ENCODE assay signal across 10 cellular contexts in the genomic region with DNA sequence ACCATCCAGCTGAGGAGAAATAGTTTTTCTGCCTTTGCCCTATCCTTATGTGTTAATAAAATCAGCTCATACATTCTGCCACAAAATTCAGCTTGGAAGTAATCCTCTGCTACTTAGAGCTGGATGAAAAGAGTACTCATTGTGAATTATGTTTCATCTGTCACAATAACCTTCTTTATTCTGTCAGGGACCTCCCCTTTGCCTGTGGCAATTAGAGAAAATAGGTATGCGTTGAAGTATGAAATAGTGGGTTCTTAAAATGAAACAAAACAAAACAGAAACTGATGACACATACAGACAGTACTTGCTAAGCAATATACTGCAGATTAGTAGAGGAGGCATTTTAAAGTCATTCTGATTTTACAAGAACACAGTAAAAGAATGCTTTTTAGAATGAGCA.
DNase-seq lines count a peak whose midpoint lies in the region; ATAC-seq and TF ChIP-seq lines count a peak whose summit lies in the region.
"Had no signal": no experiment of that assay in that cellular context is flagged by ENCODE, and none has a peak within 500 bp of the region (broad histone marks: within the 10 kb centered on the region; RNA-seq: fewer than 3 reads in every experiment).

No MANE protein-coding gene starts in this region.

- H3K4me1 ChIP-seq in left ventricle myocardium inferior (peaks cover 15% of the 10 kb centered on the region), urinary bladder (ENCODE audit: insufficient read depth) (no peaks in the 10 kb centered on the region)

- no peaks in the 10 kb centered on the region for H3K36me3 ChIP-seq in left ventricle myocardium inferior
- no peaks in the 10 kb centered on the region for H3K36me3 ChIP-seq in urinary bladder (ENCODE audit: insufficient read depth)

- no peaks in the 10 kb centered on the region for H3K36me3 Mint-ChIP-seq in activated naive CD4-positive, alpha-beta T cell treated with anti-CD3 and anti-CD28 coated beads, Interleukin-2, amount 50 U/mL, for 72 hours
- H3K36me3 Mint-ChIP-seq: activated CD4-positive, alpha-beta memory T cell treated with anti-CD3 and anti-CD28 coated beads for 36 hours had no signal

- DNase-seq in activated naive CD4-positive, alpha-beta T cell treated with anti-CD3 and anti-CD28 coated beads, Interleukin-2, amount 50 U/mL, for 72 hours (ENCODE audit: low spot score in 2 of 2): no peak
- DNase-seq in activated naive CD4-positive, alpha-beta T cell (lab: John Stamatoyannopoulos, UW): no peak
- DNase-seq in RPMI8226 (peak; percentile 43), left ventricle myocardium inferior (no peak), D341Med (ENCODE audit: low spot score) (no peak), HK-2 (ENCODE audit: unreplicated experiment) (no peak), T-helper 2 cell (no peak)
- DNase-seq: activated CD4-positive, alpha-beta memory T cell treated with anti-CD3 and anti-CD28 coated beads for 36 hours; islet precursor cell had no signal

- H3K27ac Mint-ChIP-seq in activated naive CD4-positive, alpha-beta T cell treated with anti-CD3 and anti-CD28 coated beads, Interleukin-2, amount 50 U/mL, for 72 hours: no peak overlapping the region
- H3K27ac Mint-ChIP-seq: activated CD4-positive, alpha-beta memory T cell treated with anti-CD3 and anti-CD28 coated beads for 36 hours had no signal

- no peaks in the 10 kb centered on the region for H3K9me3 ChIP-seq in left ventricle myocardium inferior (replicated peaks)

- WGBS in urinary bladder: 48% methylated on average over 1 of the region's 1 CpG

- no peaks in the 10 kb centered on the region for H3K27me3 ChIP-seq in left ventricle myocardium inferior (ENCODE audit: low read depth)

- peak; percentile 53 to 87 for ATAC-seq in activated naive CD4-positive, alpha-beta T cell treated with anti-CD3 and anti-CD28 coated beads, Interleukin-2, amount 50 U/mL, for 72 hours

- H3K27ac ChIP-seq in left ventricle myocardium inferior (replicated peaks) (peak overlapping the region; percentile 73), urinary bladder (ENCODE audit: low read depth) (no peak overlapping the region)

- no peaks in the 10 kb centered on the region for H3K9me3 Mint-ChIP-seq in activated naive CD4-positive, alpha-beta T cell treated with anti-CD3 and anti-CD28 coated beads, Interleukin-2, amount 50 U/mL, for 72 hours
- H3K9me3 Mint-ChIP-seq: activated CD4-positive, alpha-beta memory T cell treated with anti-CD3 and anti-CD28 coated beads for 36 hours had no signal

- intact Hi-C loops in left ventricle myocardium inferior (cut with micrococcal nuclease): no loop called here

- H3K4me3 ChIP-seq in left ventricle myocardium inferior (peak overlapping the region; percentile 53), urinary bladder (ENCODE audit: low read depth, low read length) (peak overlapping the region; percentile 25)

- no peak for TF ChIP-seq CTCF in left ventricle myocardium inferior (IDR thresholded peaks at IDR 0.05; ENCODE audit: borderline replicate concordance)
